Comparison of ENCODE assay signal across 21 cellular contexts in genomic region chr13:110756268-110756667, GRCh38. TPM values are rescaled to one million over a fixed set of nuclear protein-coding genes. Genes with fewer than 3 reads are reported as not detected.
DNase-seq lines count a peak whose midpoint lies in the region; ATAC-seq, FAIRE-seq and TF ChIP-seq lines count a peak whose summit lies in the region.
"Had no signal": no experiment of that assay in that cellular context is flagged by ENCODE, and none has a peak within 500 bp of the region (broad histone marks: within the 10 kb centered on the region; RNA-seq: fewer than 3 reads in every experiment).

No MANE protein-coding gene starts in this region.

- FAIRE-seq in GM19239 (lab: Jason Lieb, UNC) = no peak
- FAIRE-seq: H54, K562 had no signal

- 58% methylated on average over 2 of the region's 2 CpGs for WGBS in HUES64

- in situ Hi-C loops in brain microvascular endothelial cell (cut with HindIII; ENCODE audit: low pct_ligation_motif_present, low sequenced_read_pairs) = no loop called here

- H3K27me3 Mint-ChIP-seq in natural killer cell treated with Interleukin-12 subunit alpha and Interleukin-12 subunit beta and Interleukin-15 and Interleukin-18, amount 100 ng/mL, for 72 hours = peaks cover 10 to 12% of the 10 kb centered on the region in 2 donors
- peaks cover 4% of the 10 kb centered on the region for H3K27me3 Mint-ChIP-seq in mesothelial cell of epicardium (ENCODE audit: low read depth)

- H3K9me3 ChIP-seq in AG04450 (ENCODE audit: control insufficient read depth, insufficient read depth, low read length) (peaks cover 4% of the 10 kb centered on the region; the same call in 1 of the 2 replicates), HUES64 (ENCODE audit: insufficient read depth, low read depth, low read length) (peaks cover 14% of the 10 kb centered on the region; the same call in 1 of the 2 replicates)
- H3K9me3 ChIP-seq: esophagus muscularis mucosa, transverse colon had no signal

- no peaks in the 10 kb centered on the region for H3K36me3 Mint-ChIP-seq in natural killer cell treated with Interleukin-12 subunit alpha and Interleukin-12 subunit beta and Interleukin-15 and Interleukin-18, amount 100 ng/mL, for 72 hours
- peaks cover 12% of the 10 kb centered on the region for H3K36me3 Mint-ChIP-seq in mesothelial cell of epicardium

- no peaks in the 10 kb centered on the region for H3K9me3 Mint-ChIP-seq in natural killer cell treated with Interleukin-12 subunit alpha and Interleukin-12 subunit beta and Interleukin-15 and Interleukin-18, amount 100 ng/mL, for 72 hours
- H3K9me3 Mint-ChIP-seq in mesothelial cell of epicardium = peaks cover 5% of the 10 kb centered on the region
- H3K9me3 Mint-ChIP-seq: activated T-cell treated with anti-CD3 and anti-CD28 coated beads, Interleukin-2, amount 50 U/mL, for 72 hours; CD4-positive, alpha-beta T cell had no signal

- POLR2A ChIA-PET in AG04450 (lab: Yijun Ruan, JAX) = interaction anchor here (1.2 to 1.6 kb wide), 2 partner anchors 44 to 114 kb away, joined by 3 to 5 read pairs; no protein-coding TSS in a partner anchor

- H3K4me1 Mint-ChIP-seq in natural killer cell treated with Interleukin-12 subunit alpha and Interleukin-12 subunit beta and Interleukin-15 and Interleukin-18, amount 100 ng/mL, for 72 hours (ENCODE audit: low read depth in 2 of 2) = no peaks in the 10 kb centered on the region
- H3K4me1 Mint-ChIP-seq in mesothelial cell of epicardium = peaks cover 7% of the 10 kb centered on the region

- no peak for ATAC-seq in natural killer cell treated with Interleukin-12 subunit alpha and Interleukin-12 subunit beta and Interleukin-15 and Interleukin-18, amount 100 ng/mL, for 72 hours
- ATAC-seq: activated T-cell treated with anti-CD3 and anti-CD28 coated beads, Interleukin-2, amount 50 U/mL, for 72 hours; K562 had no signal

- no peak overlapping the region for H3K27ac Mint-ChIP-seq in natural killer cell treated with Interleukin-12 subunit alpha and Interleukin-12 subunit beta and Interleukin-15 and Interleukin-18, amount 100 ng/mL, for 72 hours
- H3K27ac Mint-ChIP-seq in mesothelial cell of epicardium = no peak overlapping the region
- H3K27ac Mint-ChIP-seq: activated naive CD8-positive, alpha-beta T cell; activated T-cell treated with anti-CD3 and anti-CD28 coated beads, Interleukin-2, amount 50 U/mL, for 72 hours; CD4-positive, alpha-beta T cell; T-helper 1 cell treated with Interleukin-12 subunit alpha and Interleukin-12 subunit beta and Interleukin-4 antibody, amounts not matched to agents 30 μg/mL and 1 μg/mL, for 36 hours had no signal

- no peak overlapping the region for H3K9ac ChIP-seq in HUES64 (ENCODE audit: low read depth, low read length)

- no peak overlapping the region for H3K4me3 Mint-ChIP-seq in natural killer cell treated with Interleukin-12 subunit alpha and Interleukin-12 subunit beta and Interleukin-15 and Interleukin-18, amount 100 ng/mL, for 72 hours
- H3K4me3 Mint-ChIP-seq in mesothelial cell of epicardium = no peak overlapping the region
- H3K4me3 Mint-ChIP-seq: activated naive CD8-positive, alpha-beta T cell; activated T-cell treated with anti-CD3 and anti-CD28 coated beads, Interleukin-2, amount 50 U/mL, for 72 hours; CD4-positive, alpha-beta T cell; T-helper 1 cell treated with Interleukin-12 subunit alpha and Interleukin-12 subunit beta and Interleukin-4 antibody, amounts not matched to agents 30 μg/mL and 1 μg/mL, for 36 hours had no signal

- no peak for TF ChIP-seq CTCF in AG04450 (IDR thresholded peaks at IDR 0.05; ENCODE audit: low read depth, low read length)
- TF ChIP-seq CTCF in brain microvascular endothelial cell (IDR thresholded peaks at IDR 0.05; ENCODE audit: low read depth, low read length, missing control alignments) = no peak
- no peak for TF ChIP-seq CTCF in mesothelial cell of epicardium (IDR thresholded peaks at IDR 0.05; ENCODE audit: unreplicated experiment)

- H3K27me3 ChIP-seq in AG04450 (ENCODE audit: control insufficient read depth, insufficient read depth, low read length) = no peaks in the 10 kb centered on the region
- no peaks in the 10 kb centered on the region for H3K27me3 ChIP-seq in HUES64 (ENCODE audit: insufficient read depth, low read length)
- H3K27me3 ChIP-seq in brain microvascular endothelial cell (replicated peaks) = no peaks in the 10 kb centered on the region
- H3K27me3 ChIP-seq: esophagus muscularis mucosa, hepatocyte, transverse colon had no signal

- no peaks in the 10 kb centered on the region for H3K36me3 ChIP-seq in HUES64 (ENCODE audit: insufficient read depth, low read length)
- H3K36me3 ChIP-seq in brain microvascular endothelial cell (replicated peaks) = no peaks in the 10 kb centered on the region
- H3K36me3 ChIP-seq: esophagus muscularis mucosa, transverse colon had no signal

- peaks cover 19% of the 10 kb centered on the region for H3K4me1 ChIP-seq in HUES64 (ENCODE audit: insufficient read depth, low read length)
- H3K4me1 ChIP-seq: transverse colon had no signal

- H3K27ac ChIP-seq in AG04450 (ENCODE audit: low read depth, low read length) = peak overlapping the region; percentile 42
- peak overlapping the region; percentile 47; the same call in 1 of the 2 replicates for H3K27ac ChIP-seq in HUES64 (ENCODE audit: low read depth, low read length)
- H3K27ac ChIP-seq in brain microvascular endothelial cell = peak overlapping the region; percentile 44
- H3K27ac ChIP-seq: esophagus muscularis mucosa, hepatocyte, transverse colon had no signal

- H3K4me3 ChIP-seq in AG04450 (ENCODE audit: low read depth, low read length) (no peak overlapping the region), HUES64 (ENCODE audit: low read length) (no peak overlapping the region), brain microvascular endothelial cell (ENCODE audit: low read depth, low read length) (no peak overlapping the region)
- H3K4me3 ChIP-seq: esophagus muscularis mucosa, hepatocyte, K562, transverse colon had no signal

- peak; percentile 57 for DNase-seq in AG04450 (ENCODE audit: low read depth, low spot score)
- DNase-seq in brain microvascular endothelial cell = peak; percentile 90
- peak; percentile 91 for DNase-seq in iris pigment epithelial cell (ENCODE audit: low read depth)
- DNase-seq in HT-29 (ENCODE audit: low spot score) = no peak
- DNase-seq in natural killer cell treated with Interleukin-12 subunit alpha and Interleukin-12 subunit beta and Interleukin-15 and Interleukin-18, amount 100 ng/mL, for 72 hours (ENCODE audit: low spot score) = no peak
- DNase-seq in GM19239 (ENCODE audit: insufficient read length, low spot score) = no peak
- no peak for DNase-seq in mesothelial cell of epicardium (ENCODE audit: low spot score in 2 of 2, unreplicated experiment in 2 of 2)
- DNase-seq: activated T-cell treated with anti-CD3 and anti-CD28 coated beads, Interleukin-2, amount 50 U/mL, for 72 hours; CD4-positive, alpha-beta T cell; NCI-H2029 treated with DMSO at 0.1 percent for 48 hours; NCI-H446 treated with DMSO at 0.1 percent for 48 hours; SHP77; stimulated activated naive CD4-positive, alpha-beta T cell treated with Interleukin-2 at 50 U/mL for 16 hours; transverse colon had no signal

- CTCF ChIA-PET in AG04450 (lab: Charles Lee) = no interaction called here

RNA-seq across cellular contexts. Expression of gene ING1, which starts 42.8 kb away (rescaled TPM):
- 8.7 TPM in 2 replicates for polyA plus RNA-seq in AG04450 (2011; rRNA removed)
- 7.9 and 8.0 TPM in 2 replicates for polyA minus RNA-seq in AG04450 (2011; rRNA and poly(A)+ RNA removed)
- 18.5 TPM for polyA plus RNA-seq in HUES64 (2013, experiment 1 of 2)
- 19.6 TPM for polyA plus RNA-seq in HUES64 (2013, experiment 2 of 2)
- total RNA-seq in HT-29 (2014; rRNA removed; shearing (Covaris generic)) = 59.4 and 61.3 TPM in 2 replicates
- total RNA-seq in natural killer cell treated with Interleukin-12 subunit alpha and Interleukin-12 subunit beta and Interleukin-15 and Interleukin-18, amount 100 ng/mL, for 72 hours = 10 to 100 TPM; 11.1 to 15.7 TPM
- 19.1 to 21.0 TPM (median 19.2 TPM) in 3 replicates for total RNA-seq in mesothelial cell of epicardium

RNA-seq across cellular contexts. Expression of gene CARS2, which starts 50.4 kb away (rescaled TPM):
- 49.7 and 51.5 TPM in 2 replicates for polyA plus RNA-seq in AG04450 (2011; rRNA removed)
- 34.9 and 36.5 TPM in 2 replicates for polyA minus RNA-seq in AG04450 (2011; rRNA and poly(A)+ RNA removed)
- 25.6 TPM for polyA plus RNA-seq in HUES64 (2013, experiment 1 of 2)
- polyA plus RNA-seq in HUES64 (2013, experiment 2 of 2) = 26.4 TPM
- 88.3 and 107 TPM in 2 replicates for total RNA-seq in HT-29 (2014; rRNA removed; shearing (Covaris generic))
- total RNA-seq in natural killer cell treated with Interleukin-12 subunit alpha and Interleukin-12 subunit beta and Interleukin-15 and Interleukin-18, amount 100 ng/mL, for 72 hours = 100 to 1,000 TPM in 1 of 2 donors, 10 to 100 TPM in 1; 58.1 to 112 TPM
- total RNA-seq in mesothelial cell of epicardium = 84.4 to 89.1 TPM (median 87.6 TPM) in 3 replicates

Comparison
In these comparisons a context has a peak if more than half of its experiments do, and no peak if none do; other contexts are left out.
1. DNase-seq: peak in AG04450 (single experiment), brain microvascular endothelial cell (single experiment) and iris pigment epithelial cell (single experiment); none in HT-29 (single experiment), natural killer cell treated with Interleukin-12 subunit alpha and Interleukin-12 subunit beta and Interleukin-15 and Interleukin-18, amount 100 ng/mL, for 72 hours (single experiment), GM19239 (single experiment) and mesothelial cell of epicardium (0 of 2).
2. Peak in every context shown above with its lines, with median percentiles within 50 percentile points of each other: H3K27ac ChIP-seq.